1 cellular context compared by ENCODE assay signal in the genomic region with DNA sequence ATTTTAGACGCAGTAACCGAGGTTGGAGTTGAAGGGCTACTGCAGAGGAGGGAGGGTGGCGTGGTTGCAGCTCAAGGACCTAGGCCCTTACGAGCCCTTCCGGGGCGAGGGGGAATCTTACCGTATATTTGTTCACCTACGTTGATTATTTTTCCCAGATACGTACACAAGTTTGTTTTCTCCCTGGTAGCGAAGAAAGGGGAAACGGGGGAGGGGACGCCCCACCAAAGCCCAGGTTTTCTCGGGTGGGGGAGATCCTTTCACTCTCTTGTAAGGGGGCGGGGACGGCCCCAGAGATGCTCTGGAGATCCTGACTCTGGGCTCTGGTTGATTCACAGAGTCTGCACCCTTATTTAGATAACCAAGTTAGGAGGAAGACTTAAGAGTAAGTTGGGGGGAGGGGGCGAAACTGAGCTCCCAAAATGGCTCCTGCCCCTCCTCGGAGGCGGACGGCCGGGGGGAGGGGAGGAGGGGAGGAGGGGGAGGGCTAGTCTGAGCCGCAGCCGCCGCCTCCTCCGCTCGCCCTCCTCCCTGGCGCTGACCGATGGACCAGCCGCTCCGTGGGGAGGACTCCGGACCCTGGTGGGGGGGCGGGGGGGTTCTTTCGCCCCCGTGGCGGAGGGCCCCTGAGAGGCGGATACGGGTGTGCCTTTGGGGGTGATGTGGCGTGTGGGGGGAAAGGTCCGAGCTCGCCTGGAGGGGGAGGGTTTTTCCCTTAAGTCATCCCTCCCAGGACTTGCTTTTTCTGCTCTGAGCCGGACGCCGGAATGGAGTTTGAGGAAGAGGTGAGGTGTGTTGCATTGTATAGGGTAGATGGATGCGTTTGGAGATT.
A peak's percentile ranks its signal among the peaks of the same experiment; 100 is the strongest.
TF ChIP-seq lines count a peak whose summit lies in the region.

No MANE protein-coding gene starts in this region.

TF ChIP-seq in GM12878, 131 proteins besides CTCF, POLR2A, EP300 and RAD21 (continued from another document):
- TF ChIP-seq POU2F2 (IDR thresholded peaks at IDR 0.05; ENCODE audit: borderline replicate concordance, low read depth, low read length) = no peak; the same call in 2 of the 3 replicates
- peak; percentile 25; the same call in 1 of the 2 replicates for TF ChIP-seq NBN (IDR thresholded peaks at IDR 0.05)
- TF ChIP-seq TARDBP (IDR thresholded peaks at IDR 0.05; ENCODE audit: borderline replicate concordance) = no peak
- TF ChIP-seq FOXM1 (IDR thresholded peaks at IDR 0.05; ENCODE audit: low read depth, low read length) = no peak
- TF ChIP-seq ZNF207 (IDR thresholded peaks at IDR 0.05; ENCODE audit: borderline replicate concordance) = no peak
- no peak for TF ChIP-seq TCF7 (IDR thresholded peaks at IDR 0.05; ENCODE audit: borderline replicate concordance)
- TF ChIP-seq RBBP5 (conservative IDR thresholded peaks at IDR 0.05) = no peak
- peak; percentile 24 for TF ChIP-seq CREM (IDR thresholded peaks at IDR 0.05; ENCODE audit: low read depth)
- no peak for TF ChIP-seq SIX5 (IDR thresholded peaks at IDR 0.05; ENCODE audit: low read depth, low read length, severe bottlenecking)
- TF ChIP-seq, protein P1, sequence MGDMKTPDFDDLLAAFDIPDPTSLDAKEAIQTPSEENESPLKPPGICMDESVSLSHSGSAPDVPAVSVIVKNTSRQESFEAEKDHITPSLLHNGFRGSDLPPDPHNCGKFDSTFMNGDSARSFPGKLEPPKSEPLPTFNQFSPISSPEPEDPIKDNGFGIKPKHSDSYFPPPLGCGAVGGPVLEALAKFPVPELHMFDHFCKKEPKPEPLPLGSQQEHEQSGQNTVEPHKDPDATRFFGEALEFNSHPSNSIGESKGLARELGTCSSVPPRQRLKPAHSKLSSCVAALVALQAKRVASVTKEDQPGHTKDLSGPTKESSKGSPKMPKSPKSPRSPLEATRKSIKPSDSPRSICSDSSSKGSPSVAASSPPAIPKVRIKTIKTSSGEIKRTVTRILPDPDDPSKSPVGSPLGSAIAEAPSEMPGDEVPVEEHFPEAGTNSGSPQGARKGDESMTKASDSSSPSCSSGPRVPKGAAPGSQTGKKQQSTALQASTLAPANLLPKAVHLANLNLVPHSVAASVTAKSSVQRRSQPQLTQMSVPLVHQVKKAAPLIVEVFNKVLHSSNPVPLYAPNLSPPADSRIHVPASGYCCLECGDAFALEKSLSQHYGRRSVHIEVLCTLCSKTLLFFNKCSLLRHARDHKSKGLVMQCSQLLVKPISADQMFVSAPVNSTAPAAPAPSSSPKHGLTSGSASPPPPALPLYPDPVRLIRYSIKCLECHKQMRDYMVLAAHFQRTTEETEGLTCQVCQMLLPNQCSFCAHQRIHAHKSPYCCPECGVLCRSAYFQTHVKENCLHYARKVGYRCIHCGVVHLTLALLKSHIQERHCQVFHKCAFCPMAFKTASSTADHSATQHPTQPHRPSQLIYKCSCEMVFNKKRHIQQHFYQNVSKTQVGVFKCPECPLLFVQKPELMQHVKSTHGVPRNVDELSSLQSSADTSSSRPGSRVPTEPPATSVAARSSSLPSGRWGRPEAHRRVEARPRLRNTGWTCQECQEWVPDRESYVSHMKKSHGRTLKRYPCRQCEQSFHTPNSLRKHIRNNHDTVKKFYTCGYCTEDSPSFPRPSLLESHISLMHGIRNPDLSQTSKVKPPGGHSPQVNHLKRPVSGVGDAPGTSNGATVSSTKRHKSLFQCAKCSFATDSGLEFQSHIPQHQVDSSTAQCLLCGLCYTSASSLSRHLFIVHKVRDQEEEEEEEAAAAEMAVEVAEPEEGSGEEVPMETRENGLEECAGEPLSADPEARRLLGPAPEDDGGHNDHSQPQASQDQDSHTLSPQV (IDR thresholded peaks at IDR 0.05) = no peak
- TF ChIP-seq MTA2 (IDR thresholded peaks at IDR 0.05; ENCODE audit: low read depth) = no peak; the same call in 1 of the 2 replicates
- TF ChIP-seq, protein P2, sequence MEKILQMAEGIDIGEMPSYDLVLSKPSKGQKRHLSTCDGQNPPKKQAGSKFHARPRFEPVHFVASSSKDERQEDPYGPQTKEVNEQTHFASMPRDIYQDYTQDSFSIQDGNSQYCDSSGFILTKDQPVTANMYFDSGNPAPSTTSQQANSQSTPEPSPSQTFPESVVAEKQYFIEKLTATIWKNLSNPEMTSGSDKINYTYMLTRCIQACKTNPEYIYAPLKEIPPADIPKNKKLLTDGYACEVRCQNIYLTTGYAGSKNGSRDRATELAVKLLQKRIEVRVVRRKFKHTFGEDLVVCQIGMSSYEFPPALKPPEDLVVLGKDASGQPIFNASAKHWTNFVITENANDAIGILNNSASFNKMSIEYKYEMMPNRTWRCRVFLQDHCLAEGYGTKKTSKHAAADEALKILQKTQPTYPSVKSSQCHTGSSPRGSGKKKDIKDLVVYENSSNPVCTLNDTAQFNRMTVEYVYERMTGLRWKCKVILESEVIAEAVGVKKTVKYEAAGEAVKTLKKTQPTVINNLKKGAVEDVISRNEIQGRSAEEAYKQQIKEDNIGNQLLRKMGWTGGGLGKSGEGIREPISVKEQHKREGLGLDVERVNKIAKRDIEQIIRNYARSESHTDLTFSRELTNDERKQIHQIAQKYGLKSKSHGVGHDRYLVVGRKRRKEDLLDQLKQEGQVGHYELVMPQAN (conservative IDR thresholded peaks at IDR 0.05) = no peak; the same call in 1 of the 2 replicates
- TF ChIP-seq, protein P3, sequence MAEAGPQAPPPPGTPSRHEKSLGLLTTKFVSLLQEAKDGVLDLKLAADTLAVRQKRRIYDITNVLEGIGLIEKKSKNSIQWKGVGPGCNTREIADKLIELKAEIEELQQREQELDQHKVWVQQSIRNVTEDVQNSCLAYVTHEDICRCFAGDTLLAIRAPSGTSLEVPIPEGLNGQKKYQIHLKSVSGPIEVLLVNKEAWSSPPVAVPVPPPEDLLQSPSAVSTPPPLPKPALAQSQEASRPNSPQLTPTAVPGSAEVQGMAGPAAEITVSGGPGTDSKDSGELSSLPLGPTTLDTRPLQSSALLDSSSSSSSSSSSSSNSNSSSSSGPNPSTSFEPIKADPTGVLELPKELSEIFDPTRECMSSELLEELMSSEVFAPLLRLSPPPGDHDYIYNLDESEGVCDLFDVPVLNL (IDR thresholded peaks at IDR 0.05; ENCODE audit: low read depth, low read length) = no peak
- no peak for TF ChIP-seq ETV6 (conservative IDR thresholded peaks at IDR 0.05 in 1 of 2, IDR thresholded peaks at IDR 0.05 in 1 of 2; ENCODE audit: borderline replicate concordance in 1 of 2, low read depth in 1 of 2)
- TF ChIP-seq KDM1A (IDR thresholded peaks at IDR 0.05; ENCODE audit: borderline replicate concordance) = no peak
- TF ChIP-seq TBL1XR1 (IDR thresholded peaks at IDR 0.05; ENCODE audit: low read depth, low read length) = peak; percentile 76; the same call in 1 of the 2 replicates
- TF ChIP-seq PAX5 (IDR thresholded peaks at IDR 0.05; ENCODE audit: borderline replicate concordance, low read depth, low read length) = peak; percentile 5; the same call in 1 of the 2 replicates
- TF ChIP-seq SP1 (IDR thresholded peaks at IDR 0.05; ENCODE audit: low read depth, low read length) = no peak
- no peak for TF ChIP-seq EZH2 (IDR thresholded peaks at IDR 0.05; ENCODE audit: borderline replicate concordance, control insufficient read depth, low read depth, low read length)
- TF ChIP-seq IKZF2 (IDR thresholded peaks at IDR 0.05) = no peak
- TF ChIP-seq, protein P4, sequence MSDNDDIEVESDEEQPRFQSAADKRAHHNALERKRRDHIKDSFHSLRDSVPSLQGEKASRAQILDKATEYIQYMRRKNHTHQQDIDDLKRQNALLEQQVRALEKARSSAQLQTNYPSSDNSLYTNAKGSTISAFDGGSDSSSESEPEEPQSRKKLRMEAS (IDR thresholded peaks at IDR 0.05; ENCODE audit: low read depth, low read length) = no peak
- no peak for TF ChIP-seq FOXK2 (IDR thresholded peaks at IDR 0.05)
- TF ChIP-seq RELA (IDR thresholded peaks at IDR 0.05; ENCODE audit: borderline replicate concordance, partially characterized antibody) = no peak
- TF ChIP-seq CBX5 (IDR thresholded peaks at IDR 0.05; ENCODE audit: low read depth) = no peak
- TF ChIP-seq JUND (IDR thresholded peaks at IDR 0.05; ENCODE audit: low read depth, low read length) = no peak
- TF ChIP-seq, protein P5, sequence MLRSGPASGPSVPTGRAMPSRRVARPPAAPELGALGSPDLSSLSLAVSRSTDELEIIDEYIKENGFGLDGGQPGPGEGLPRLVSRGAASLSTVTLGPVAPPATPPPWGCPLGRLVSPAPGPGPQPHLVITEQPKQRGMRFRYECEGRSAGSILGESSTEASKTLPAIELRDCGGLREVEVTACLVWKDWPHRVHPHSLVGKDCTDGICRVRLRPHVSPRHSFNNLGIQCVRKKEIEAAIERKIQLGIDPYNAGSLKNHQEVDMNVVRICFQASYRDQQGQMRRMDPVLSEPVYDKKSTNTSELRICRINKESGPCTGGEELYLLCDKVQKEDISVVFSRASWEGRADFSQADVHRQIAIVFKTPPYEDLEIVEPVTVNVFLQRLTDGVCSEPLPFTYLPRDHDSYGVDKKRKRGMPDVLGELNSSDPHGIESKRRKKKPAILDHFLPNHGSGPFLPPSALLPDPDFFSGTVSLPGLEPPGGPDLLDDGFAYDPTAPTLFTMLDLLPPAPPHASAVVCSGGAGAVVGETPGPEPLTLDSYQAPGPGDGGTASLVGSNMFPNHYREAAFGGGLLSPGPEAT (IDR thresholded peaks at IDR 0.05; ENCODE audit: low read depth) = no peak; the same call in 1 of the 2 replicates
- no peak for TF ChIP-seq ZNF384 (IDR thresholded peaks at IDR 0.05; ENCODE audit: borderline replicate concordance, low read depth, low read length)
- no peak for TF ChIP-seq MYC (IDR thresholded peaks at IDR 0.05; ENCODE audit: insufficient read depth, insufficient read length, insufficient replicate concordance, low read length, severe bottlenecking)
- TF ChIP-seq ZNF274 (IDR thresholded peaks at IDR 0.05; ENCODE audit: insufficient read depth, insufficient read length) = no peak
- peak in 1 of 2 experiments; percentile 44; a peak in 2 of 4 replicates for TF ChIP-seq BHLHE40 (IDR thresholded peaks at IDR 0.05; ENCODE audit: borderline replicate concordance in 1 of 2, low read depth in 2 of 2, low read length in 1 of 2)
- no peak for TF ChIP-seq ZNF622 (IDR thresholded peaks at IDR 0.05)
